Comparison of ENCODE assay signal across 1 cellular context in genomic region chr10:69466689-69467088, GRCh38.
TF ChIP-seq lines count a peak whose summit lies in the region.

No MANE protein-coding gene starts in this region.

TF ChIP-seq in SK-N-SH, 30 proteins besides CTCF, POLR2A, EP300 and RAD21 (continued from another document):
- TF ChIP-seq POLR2AphosphoS5 (IDR thresholded peaks at IDR 0.05; ENCODE audit: low read depth, low read length) (no peak), MEF2A (IDR thresholded peaks at IDR 0.05; ENCODE audit: borderline replicate concordance, low read depth) (no peak), EZH2phosphoT487 (IDR thresholded peaks at IDR 0.05; ENCODE audit: borderline replicate concordance, low read depth) (no peak), TCF12 (IDR thresholded peaks at IDR 0.05) (no peak), MAX (IDR thresholded peaks at IDR 0.05; ENCODE audit: low read depth) (no peak), RFX5 (IDR thresholded peaks at IDR 0.05; ENCODE audit: low read length) (no peak)
